ENCODE assay signal across 1 cellular context in the genomic region with DNA sequence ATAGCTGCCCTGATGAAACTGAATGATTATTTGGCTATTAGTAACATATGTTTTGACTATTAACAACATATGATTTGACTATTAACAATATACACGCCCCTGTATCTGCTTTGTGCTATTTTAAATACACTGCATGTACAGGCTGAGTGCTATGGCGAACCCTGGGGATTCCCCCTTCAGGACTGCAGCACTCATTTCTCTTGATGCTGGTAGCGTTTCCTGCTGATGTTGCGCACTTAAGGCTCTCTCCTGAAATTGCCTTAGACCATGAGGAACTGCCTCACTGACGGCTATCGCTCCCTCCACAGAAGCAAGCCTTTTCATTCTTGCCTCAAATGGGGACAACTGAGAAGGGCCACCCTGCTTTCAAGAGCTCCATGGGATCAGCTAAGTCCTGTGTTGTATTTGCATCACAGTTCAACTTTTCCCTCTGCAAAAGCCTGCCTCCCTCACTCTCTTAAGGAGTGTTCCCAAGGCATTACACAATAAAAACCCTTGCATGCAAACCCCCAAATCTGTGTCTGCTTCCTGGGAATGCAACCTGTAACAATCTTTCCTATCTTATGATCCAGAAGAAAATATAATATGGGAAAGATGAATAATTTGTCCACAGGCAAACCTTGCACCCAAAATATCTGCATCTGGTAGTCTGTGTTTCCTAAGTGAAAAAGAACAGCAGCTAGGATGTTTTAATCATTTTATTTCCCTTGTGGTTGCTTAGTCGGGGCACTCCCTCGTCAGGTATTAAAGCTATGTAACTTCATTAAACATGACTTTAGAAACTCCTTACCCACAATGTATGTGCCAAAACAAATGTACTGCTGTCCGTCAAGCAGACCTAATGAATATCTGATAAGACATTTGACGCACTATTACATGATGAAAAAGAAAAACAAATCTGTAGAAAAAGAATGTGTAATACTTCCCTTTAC.
TF ChIP-seq lines count a peak whose summit lies in the region.

No MANE protein-coding gene starts in this region.

TF ChIP-seq in GM23338, 12 proteins besides CTCF, POLR2A, EP300 and RAD21 (continued from another document):
- TF ChIP-seq, protein P1, sequence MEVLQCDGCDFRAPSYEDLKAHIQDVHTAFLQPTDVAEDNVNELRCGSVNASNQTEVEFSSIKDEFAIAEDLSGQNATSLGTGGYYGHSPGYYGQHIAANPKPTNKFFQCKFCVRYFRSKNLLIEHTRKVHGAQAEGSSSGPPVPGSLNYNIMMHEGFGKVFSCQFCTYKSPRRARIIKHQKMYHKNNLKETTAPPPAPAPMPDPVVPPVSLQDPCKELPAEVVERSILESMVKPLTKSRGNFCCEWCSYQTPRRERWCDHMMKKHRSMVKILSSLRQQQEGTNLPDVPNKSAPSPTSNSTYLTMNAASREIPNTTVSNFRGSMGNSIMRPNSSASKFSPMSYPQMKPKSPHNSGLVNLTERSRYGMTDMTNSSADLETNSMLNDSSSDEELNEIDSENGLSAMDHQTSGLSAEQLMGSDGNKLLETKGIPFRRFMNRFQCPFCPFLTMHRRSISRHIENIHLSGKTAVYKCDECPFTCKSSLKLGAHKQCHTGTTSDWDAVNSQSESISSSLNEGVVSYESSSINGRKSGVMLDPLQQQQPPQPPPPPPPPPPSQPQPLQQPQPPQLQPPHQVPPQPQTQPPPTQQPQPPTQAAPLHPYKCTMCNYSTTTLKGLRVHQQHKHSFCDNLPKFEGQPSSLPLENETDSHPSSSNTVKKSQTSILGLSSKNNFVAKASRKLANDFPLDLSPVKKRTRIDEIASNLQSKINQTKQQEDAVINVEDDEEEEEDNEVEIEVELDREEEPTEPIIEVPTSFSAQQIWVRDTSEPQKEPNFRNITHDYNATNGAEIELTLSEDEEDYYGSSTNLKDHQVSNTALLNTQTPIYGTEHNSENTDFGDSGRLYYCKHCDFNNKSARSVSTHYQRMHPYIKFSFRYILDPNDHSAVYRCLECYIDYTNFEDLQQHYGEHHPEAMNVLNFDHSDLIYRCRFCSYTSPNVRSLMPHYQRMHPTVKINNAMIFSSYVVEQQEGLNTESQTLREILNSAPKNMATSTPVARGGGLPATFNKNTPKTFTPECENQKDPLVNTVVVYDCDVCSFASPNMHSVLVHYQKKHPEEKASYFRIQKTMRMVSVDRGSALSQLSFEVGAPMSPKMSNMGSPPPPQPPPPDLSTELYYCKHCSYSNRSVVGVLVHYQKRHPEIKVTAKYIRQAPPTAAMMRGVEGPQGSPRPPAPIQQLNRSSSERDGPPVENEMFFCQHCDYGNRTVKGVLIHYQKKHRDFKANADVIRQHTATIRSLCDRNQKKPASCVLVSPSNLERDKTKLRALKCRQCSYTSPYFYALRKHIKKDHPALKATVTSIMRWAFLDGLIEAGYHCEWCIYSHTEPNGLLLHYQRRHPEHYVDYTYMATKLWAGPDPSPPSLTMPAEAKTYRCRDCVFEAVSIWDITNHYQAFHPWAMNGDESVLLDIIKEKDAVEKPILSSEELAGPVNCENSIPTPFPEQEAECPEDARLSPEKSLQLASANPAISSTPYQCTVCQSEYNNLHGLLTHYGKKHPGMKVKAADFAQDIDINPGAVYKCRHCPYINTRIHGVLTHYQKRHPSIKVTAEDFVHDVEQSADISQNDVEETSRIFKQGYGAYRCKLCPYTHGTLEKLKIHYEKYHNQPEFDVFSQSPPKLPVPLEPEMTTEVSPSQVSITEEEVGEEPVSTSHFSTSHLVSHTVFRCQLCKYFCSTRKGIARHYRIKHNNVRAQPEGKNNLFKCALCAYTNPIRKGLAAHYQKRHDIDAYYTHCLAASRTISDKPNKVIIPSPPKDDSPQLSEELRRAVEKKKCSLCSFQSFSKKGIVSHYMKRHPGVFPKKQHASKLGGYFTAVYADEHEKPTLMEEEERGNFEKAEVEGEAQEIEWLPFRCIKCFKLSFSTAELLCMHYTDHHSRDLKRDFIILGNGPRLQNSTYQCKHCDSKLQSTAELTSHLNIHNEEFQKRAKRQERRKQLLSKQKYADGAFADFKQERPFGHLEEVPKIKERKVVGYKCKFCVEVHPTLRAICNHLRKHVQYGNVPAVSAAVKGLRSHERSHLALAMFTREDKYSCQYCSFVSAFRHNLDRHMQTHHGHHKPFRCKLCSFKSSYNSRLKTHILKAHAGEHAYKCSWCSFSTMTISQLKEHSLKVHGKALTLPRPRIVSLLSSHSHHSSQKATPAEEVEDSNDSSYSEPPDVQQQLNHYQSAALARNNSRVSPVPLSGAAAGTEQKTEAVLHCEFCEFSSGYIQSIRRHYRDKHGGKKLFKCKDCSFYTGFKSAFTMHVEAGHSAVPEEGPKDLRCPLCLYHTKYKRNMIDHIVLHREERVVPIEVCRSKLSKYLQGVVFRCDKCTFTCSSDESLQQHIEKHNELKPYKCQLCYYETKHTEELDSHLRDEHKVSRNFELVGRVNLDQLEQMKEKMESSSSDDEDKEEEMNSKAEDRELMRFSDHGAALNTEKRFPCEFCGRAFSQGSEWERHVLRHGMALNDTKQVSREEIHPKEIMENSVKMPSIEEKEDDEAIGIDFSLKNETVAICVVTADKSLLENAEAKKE (CRISPR knock-in tag; IDR thresholded peaks at IDR 0.05): no peak
- TF ChIP-seq JUNB (IDR thresholded peaks at IDR 0.05; ENCODE audit: unreplicated experiment) (no peak), STAT1 (IDR thresholded peaks at IDR 0.05; ENCODE audit: unreplicated experiment) (no peak), EZH2 (IDR thresholded peaks at IDR 0.05; ENCODE audit: low read depth, unreplicated experiment) (no peak), ZNF114 (CRISPR knock-in tag; IDR thresholded peaks at IDR 0.05) (no peak), NANOG (IDR thresholded peaks at IDR 0.05; ENCODE audit: borderline replicate concordance) (no peak)
